ENCODE assay signal across 1 cellular context in genomic region chr12:8032242-8033152, GRCh38.
TF ChIP-seq lines count a peak whose summit lies in the region.

FOXJ2 (plus strand) TSS chr12:8032716; CDS start chr12:8039833, 7,117 bp downstream.

TF ChIP-seq in GM12878, 131 proteins besides CTCF, POLR2A, EP300 and RAD21 (continued from another document):
- TF ChIP-seq ZNF687 (IDR thresholded peaks at IDR 0.05): peak; percentile 56
- no peak for TF ChIP-seq ZZZ3 (IDR thresholded peaks at IDR 0.05; ENCODE audit: control insufficient read depth, insufficient read length, low read depth)
- peak; percentile 20; the same call in 1 of the 2 replicates for TF ChIP-seq ZBTB40 (IDR thresholded peaks at IDR 0.05; ENCODE audit: borderline replicate concordance)
